In the genomic region with DNA sequence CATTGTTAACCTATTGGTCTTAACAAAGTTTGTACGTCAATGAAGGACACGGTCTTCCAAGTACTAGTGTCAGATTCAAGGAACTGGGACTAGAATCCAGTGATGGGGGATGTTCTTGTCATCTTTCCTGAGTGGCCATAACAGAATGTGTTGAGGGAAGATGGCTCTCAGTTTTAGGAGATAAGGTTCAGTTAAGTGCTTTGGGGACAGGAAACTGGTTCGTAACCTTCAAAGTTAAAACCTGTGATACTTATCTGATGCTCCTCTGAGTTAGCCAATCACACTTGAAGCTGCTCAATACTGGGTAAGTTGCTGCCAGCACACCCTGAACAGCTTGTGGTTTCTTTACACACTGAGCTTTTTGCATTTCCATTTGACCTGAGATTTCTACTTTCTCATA, we compare ENCODE assay signal across 1 cellular context.
TF ChIP-seq lines count a peak whose summit lies in the region.

No MANE protein-coding gene starts in this region.

TF ChIP-seq in K562, 482 proteins besides CTCF, POLR2A, EP300 and RAD21 (continued from another document and continues in another):
- TF ChIP-seq YY1 (IDR thresholded peaks at IDR 0.05; ENCODE audit: borderline replicate concordance in 1 of 3, control insufficient read depth in 1 of 3, extremely low read depth in 1 of 3, insufficient read depth in 3 of 3, insufficient read length in 1 of 3, insufficient replicate concordance in 2 of 3, low read depth in 1 of 3, low read length in 2 of 3), result no peak
- TF ChIP-seq TOE1 (IDR thresholded peaks at IDR 0.05; ENCODE audit: borderline replicate concordance), result no peak
- TF ChIP-seq TOE1 (CRISPR knock-in tag; IDR thresholded peaks at IDR 0.05; ENCODE audit: borderline replicate concordance, low read depth), result no peak
- TF ChIP-seq KLF6 (CRISPR knock-in tag; IDR thresholded peaks at IDR 0.05; ENCODE audit: borderline replicate concordance), result no peak
- TF ChIP-seq HIVEP1 (CRISPR knock-in tag; IDR thresholded peaks at IDR 0.05), result no peak
- TF ChIP-seq, protein P1, sequence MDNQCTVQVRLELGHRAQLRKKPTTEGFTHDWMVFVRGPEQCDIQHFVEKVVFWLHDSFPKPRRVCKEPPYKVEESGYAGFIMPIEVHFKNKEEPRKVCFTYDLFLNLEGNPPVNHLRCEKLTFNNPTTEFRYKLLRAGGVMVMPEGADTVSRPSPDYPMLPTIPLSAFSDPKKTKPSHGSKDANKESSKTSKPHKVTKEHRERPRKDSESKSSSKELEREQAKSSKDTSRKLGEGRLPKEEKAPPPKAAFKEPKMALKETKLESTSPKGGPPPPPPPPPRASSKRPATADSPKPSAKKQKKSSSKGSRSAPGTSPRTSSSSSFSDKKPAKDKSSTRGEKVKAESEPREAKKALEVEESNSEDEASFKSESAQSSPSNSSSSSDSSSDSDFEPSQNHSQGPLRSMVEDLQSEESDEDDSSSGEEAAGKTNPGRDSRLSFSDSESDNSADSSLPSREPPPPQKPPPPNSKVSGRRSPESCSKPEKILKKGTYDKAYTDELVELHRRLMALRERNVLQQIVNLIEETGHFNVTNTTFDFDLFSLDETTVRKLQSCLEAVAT (IDR thresholded peaks at IDR 0.05), result no peak
- no peak for TF ChIP-seq CBX8 (IDR thresholded peaks at IDR 0.05; ENCODE audit: borderline replicate concordance, extremely low read depth, low read depth, low read length, poor library complexity, severe bottlenecking)
- TF ChIP-seq, protein P2, sequence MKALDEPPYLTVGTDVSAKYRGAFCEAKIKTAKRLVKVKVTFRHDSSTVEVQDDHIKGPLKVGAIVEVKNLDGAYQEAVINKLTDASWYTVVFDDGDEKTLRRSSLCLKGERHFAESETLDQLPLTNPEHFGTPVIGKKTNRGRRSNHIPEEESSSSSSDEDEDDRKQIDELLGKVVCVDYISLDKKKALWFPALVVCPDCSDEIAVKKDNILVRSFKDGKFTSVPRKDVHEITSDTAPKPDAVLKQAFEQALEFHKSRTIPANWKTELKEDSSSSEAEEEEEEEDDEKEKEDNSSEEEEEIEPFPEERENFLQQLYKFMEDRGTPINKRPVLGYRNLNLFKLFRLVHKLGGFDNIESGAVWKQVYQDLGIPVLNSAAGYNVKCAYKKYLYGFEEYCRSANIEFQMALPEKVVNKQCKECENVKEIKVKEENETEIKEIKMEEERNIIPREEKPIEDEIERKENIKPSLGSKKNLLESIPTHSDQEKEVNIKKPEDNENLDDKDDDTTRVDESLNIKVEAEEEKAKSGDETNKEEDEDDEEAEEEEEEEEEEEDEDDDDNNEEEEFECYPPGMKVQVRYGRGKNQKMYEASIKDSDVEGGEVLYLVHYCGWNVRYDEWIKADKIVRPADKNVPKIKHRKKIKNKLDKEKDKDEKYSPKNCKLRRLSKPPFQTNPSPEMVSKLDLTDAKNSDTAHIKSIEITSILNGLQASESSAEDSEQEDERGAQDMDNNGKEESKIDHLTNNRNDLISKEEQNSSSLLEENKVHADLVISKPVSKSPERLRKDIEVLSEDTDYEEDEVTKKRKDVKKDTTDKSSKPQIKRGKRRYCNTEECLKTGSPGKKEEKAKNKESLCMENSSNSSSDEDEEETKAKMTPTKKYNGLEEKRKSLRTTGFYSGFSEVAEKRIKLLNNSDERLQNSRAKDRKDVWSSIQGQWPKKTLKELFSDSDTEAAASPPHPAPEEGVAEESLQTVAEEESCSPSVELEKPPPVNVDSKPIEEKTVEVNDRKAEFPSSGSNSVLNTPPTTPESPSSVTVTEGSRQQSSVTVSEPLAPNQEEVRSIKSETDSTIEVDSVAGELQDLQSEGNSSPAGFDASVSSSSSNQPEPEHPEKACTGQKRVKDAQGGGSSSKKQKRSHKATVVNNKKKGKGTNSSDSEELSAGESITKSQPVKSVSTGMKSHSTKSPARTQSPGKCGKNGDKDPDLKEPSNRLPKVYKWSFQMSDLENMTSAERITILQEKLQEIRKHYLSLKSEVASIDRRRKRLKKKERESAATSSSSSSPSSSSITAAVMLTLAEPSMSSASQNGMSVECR (CRISPR knock-in tag; IDR thresholded peaks at IDR 0.05), result no peak
- no peak for TF ChIP-seq ZNF407 (IDR thresholded peaks at IDR 0.05; ENCODE audit: low read depth)
- TF ChIP-seq NR2C2 (CRISPR knock-in tag; IDR thresholded peaks at IDR 0.05), result no peak
- 0 out of 2 replicates have a peak, but pooled peaks have one; percentile 18 for TF ChIP-seq NR2C2 (tag; IDR thresholded peaks at IDR 0.05)
- peak; percentile 61 for TF ChIP-seq MEIS2 (IDR thresholded peaks at IDR 0.05; ENCODE audit: partially characterized antibody)
- no peak for TF ChIP-seq RUNX1 (IDR thresholded peaks at IDR 0.05; ENCODE audit: low read depth)
- TF ChIP-seq, protein P3, sequence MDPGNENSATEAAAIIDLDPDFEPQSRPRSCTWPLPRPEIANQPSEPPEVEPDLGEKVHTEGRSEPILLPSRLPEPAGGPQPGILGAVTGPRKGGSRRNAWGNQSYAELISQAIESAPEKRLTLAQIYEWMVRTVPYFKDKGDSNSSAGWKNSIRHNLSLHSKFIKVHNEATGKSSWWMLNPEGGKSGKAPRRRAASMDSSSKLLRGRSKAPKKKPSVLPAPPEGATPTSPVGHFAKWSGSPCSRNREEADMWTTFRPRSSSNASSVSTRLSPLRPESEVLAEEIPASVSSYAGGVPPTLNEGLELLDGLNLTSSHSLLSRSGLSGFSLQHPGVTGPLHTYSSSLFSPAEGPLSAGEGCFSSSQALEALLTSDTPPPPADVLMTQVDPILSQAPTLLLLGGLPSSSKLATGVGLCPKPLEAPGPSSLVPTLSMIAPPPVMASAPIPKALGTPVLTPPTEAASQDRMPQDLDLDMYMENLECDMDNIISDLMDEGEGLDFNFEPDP (CRISPR knock-in tag; IDR thresholded peaks at IDR 0.05), result no peak
- TF ChIP-seq ZBTB9 (CRISPR knock-in tag; IDR thresholded peaks at IDR 0.05), result no peak
- TF ChIP-seq DMBX1 (CRISPR knock-in tag; IDR thresholded peaks at IDR 0.05; ENCODE audit: borderline replicate concordance), result no peak
- TF ChIP-seq HNRNPUL1 (IDR thresholded peaks at IDR 0.05; ENCODE audit: low read length), result no peak
- TF ChIP-seq, protein P4, sequence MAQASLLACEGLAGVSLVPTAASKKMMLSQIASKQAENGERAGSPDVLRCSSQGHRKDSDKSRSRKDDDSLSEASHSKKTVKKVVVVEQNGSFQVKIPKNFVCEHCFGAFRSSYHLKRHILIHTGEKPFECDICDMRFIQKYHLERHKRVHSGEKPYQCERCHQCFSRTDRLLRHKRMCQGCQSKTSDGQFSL (CRISPR knock-in tag; IDR thresholded peaks at IDR 0.05), result no peak
- TF ChIP-seq, protein P4 (tag; IDR thresholded peaks at IDR 0.05), result no peak
- TF ChIP-seq PYGO2 (tag; IDR thresholded peaks at IDR 0.05), result no peak
- no peak for TF ChIP-seq PCBP1 (IDR thresholded peaks at IDR 0.05; ENCODE audit: low read depth, low read length, poor library complexity, severe bottlenecking)
- peak; percentile 82 for TF ChIP-seq ARID1B (IDR thresholded peaks at IDR 0.05)
- no peak for TF ChIP-seq TAF7 (tag; IDR thresholded peaks at IDR 0.05)
- TF ChIP-seq E2F8 (IDR thresholded peaks at IDR 0.05; ENCODE audit: low read depth, partially characterized antibody), result no peak
- no peak for TF ChIP-seq PML (IDR thresholded peaks at IDR 0.05; ENCODE audit: low read length)
- no peak for TF ChIP-seq ZNF707 (CRISPR knock-in tag; conservative IDR thresholded peaks at IDR 0.05)
- no peak for TF ChIP-seq KLF13 (tag; IDR thresholded peaks at IDR 0.05; ENCODE audit: borderline replicate concordance, low read depth)
- TF ChIP-seq SMARCA4 (IDR thresholded peaks at IDR 0.05), result peak; percentile 53; the same call in 1 of the 2 replicates
- no peak for TF ChIP-seq IRF2 (CRISPR knock-in tag; IDR thresholded peaks at IDR 0.05)
- TF ChIP-seq ZC3H8 (IDR thresholded peaks at IDR 0.05), result no peak
- no peak for TF ChIP-seq KAT8 (IDR thresholded peaks at IDR 0.05; ENCODE audit: low read depth)
- TF ChIP-seq PATZ1 (CRISPR knock-in tag; IDR thresholded peaks at IDR 0.05; ENCODE audit: borderline replicate concordance), result no peak
